9 cellular contexts compared by ENCODE assay signal in genomic region chr9:129570450-129571297, GRCh38. TPM values are rescaled to one million over a fixed set of nuclear protein-coding genes. Genes with fewer than 3 reads are reported as not detected.
DNase-seq lines count a peak whose midpoint lies in the region; ATAC-seq and TF ChIP-seq lines count a peak whose summit lies in the region.
"Had no signal": no experiment of that assay in that cellular context is flagged by ENCODE, and none has a peak within 500 bp of the region (broad histone marks: within the 10 kb centered on the region; RNA-seq: fewer than 3 reads in every experiment).

No MANE protein-coding gene starts in this region.

- H2BK5ac ChIP-seq in mesendoderm (ENCODE audit: low read length): peak overlapping the region; percentile 86

- peak overlapping the region; percentile 69 for H2BK120ac ChIP-seq in mesendoderm (ENCODE audit: low read depth, low read length)

- H3K4me1 ChIP-seq in DND-41 (ENCODE audit: insufficient read depth, low read length) (no peaks in the 10 kb centered on the region), mesendoderm (ENCODE audit: control insufficient read depth, low read depth, low read length) (peaks cover 5% of the 10 kb centered on the region)

- no peaks in the 10 kb centered on the region for H3K79me2 ChIP-seq in DND-41 (ENCODE audit: insufficient read depth, low read length)
- no peaks in the 10 kb centered on the region for H3K79me2 ChIP-seq in mesendoderm (ENCODE audit: control insufficient read depth, insufficient read depth, low read length)

- H4K8ac ChIP-seq in mesendoderm (ENCODE audit: low read depth, low read length): peak overlapping the region; percentile 41

- H3K4me2 ChIP-seq in DND-41 (ENCODE audit: insufficient read depth, low read length): no peak overlapping the region
- H3K4me2 ChIP-seq in mesendoderm (ENCODE audit: low read length): no peak overlapping the region

- H3K27me3 ChIP-seq in DND-41 (ENCODE audit: insufficient read depth, low read length, poor library complexity) (no peaks in the 10 kb centered on the region), mesendoderm (ENCODE audit: insufficient read depth, low read length, poor library complexity) (no peaks in the 10 kb centered on the region)

- DNase-seq in DND-41 (peak; percentile 11), M059J (ENCODE audit: low read depth) (peak; percentile 98), choroid plexus epithelial cell (ENCODE audit: low read depth) (peak; percentile 89), mesendoderm (peak; percentile 90), SW 1271 (lab: John Stamatoyannopoulos, UW) (no peak)

- H4K5ac ChIP-seq in mesendoderm (ENCODE audit: low read length): no peak overlapping the region

- H3K9me3 ChIP-seq in DND-41 (ENCODE audit: insufficient read depth, low read length, severe bottlenecking): no peaks in the 10 kb centered on the region

- peak overlapping the region; percentile 84 for H3K56ac ChIP-seq in mesendoderm (ENCODE audit: low read length)

- H4K20me1 ChIP-seq in DND-41 (ENCODE audit: insufficient read depth, low read length): no peaks in the 10 kb centered on the region

- H3K23ac ChIP-seq in mesendoderm (ENCODE audit: low read length): no peak overlapping the region

- H3K9ac ChIP-seq in DND-41 (ENCODE audit: low read depth, low read length): no peak overlapping the region
- H3K9ac ChIP-seq in mesendoderm (ENCODE audit: low read length): peak overlapping the region; percentile 32

- no peak overlapping the region for H3K27ac ChIP-seq in DND-41 (ENCODE audit: low read length)
- H3K27ac ChIP-seq in mesendoderm (ENCODE audit: low read depth, low read length): peak overlapping the region; percentile 32

- H3K18ac ChIP-seq in mesendoderm (ENCODE audit: low read length): peak overlapping the region; percentile 95

- no peak overlapping the region for H3K4me3 ChIP-seq in DND-41 (ENCODE audit: low read depth in 1 of 2, low read length in 2 of 2)
- H3K4me3 ChIP-seq in choroid plexus epithelial cell (ENCODE audit: low read depth, low read length): no peak overlapping the region
- H3K4me3 ChIP-seq in mesendoderm (ENCODE audit: low read length): no peak overlapping the region

- no peak overlapping the region for H2BK15ac ChIP-seq in mesendoderm (replicated peaks; ENCODE audit: low read depth)

- ATAC-seq in DND-41 (ENCODE audit: insufficient read depth, low read depth): no peak
- no peak for ATAC-seq in GM18868 (IDR thresholded peaks at IDR 0.05; ENCODE audit: unreplicated experiment)
- ATAC-seq in GM21825 (IDR thresholded peaks at IDR 0.05; ENCODE audit: unreplicated experiment): no peak
- ATAC-seq in HG02588 (IDR thresholded peaks at IDR 0.05; ENCODE audit: unreplicated experiment): no peak

- peak overlapping the region; percentile 92 for H3K4ac ChIP-seq in mesendoderm (ENCODE audit: low read depth, low read length)

- H2AK5ac ChIP-seq in mesendoderm (ENCODE audit: low read length): peak overlapping the region; percentile 91

- no CpG with 5 or more reads among the region's 14 CpGs for WGBS in mesendoderm (ENCODE audit: extremely low coverage, insufficient coverage, low lambda C conversion rate)

- no peaks in the 10 kb centered on the region for H3K36me3 ChIP-seq in DND-41 (ENCODE audit: insufficient read depth, low read length)
- H3K36me3 ChIP-seq in mesendoderm (ENCODE audit: control insufficient read depth, insufficient read depth, low read length): no peaks in the 10 kb centered on the region

- H3K79me1 ChIP-seq in mesendoderm (ENCODE audit: low read length): no peaks in the 10 kb centered on the region

- no peak overlapping the region for H2AFZ ChIP-seq in DND-41 (ENCODE audit: low read depth, low read length)

- no peak for TF ChIP-seq CTCF in DND-41 (IDR thresholded peaks at IDR 0.05; ENCODE audit: borderline replicate concordance, extremely low read depth, low read length, poor library complexity, severe bottlenecking)
- no peak for TF ChIP-seq CTCF in choroid plexus epithelial cell (conservative IDR thresholded peaks at IDR 0.05; ENCODE audit: low read depth, low read length)

RNA-seq across cellular contexts. Expression of gene C9orf50, which starts 50.2 kb away (rescaled TPM):
- total RNA-seq in M059J (2014; rRNA removed; shearing (Covaris generic)): 0.10 TPM in 1 of 2 replicates, not detected in the other
- polyA plus RNA-seq in mesendoderm (2013, experiment 1 of 2): not detected
- not detected for polyA plus RNA-seq in mesendoderm (2013, experiment 2 of 2)
- total RNA-seq: SK-MEL-5 had no signal

RNA-seq across cellular contexts. Expression of gene NTMT1, which starts 55.3 kb away (rescaled TPM):
- 77.0 and 79.5 TPM in 2 replicates for total RNA-seq in M059J (2014; rRNA removed; shearing (Covaris generic))
- polyA plus RNA-seq in mesendoderm (2013, experiment 1 of 2): 42.0 TPM
- polyA plus RNA-seq in mesendoderm (2013, experiment 2 of 2): 43.1 TPM

Comparison
In these comparisons a context has a peak if more than half of its experiments do, and no peak if none do; other contexts are left out.
1. DNase-seq: peak in DND-41 (single experiment), M059J (single experiment), choroid plexus epithelial cell (single experiment) and mesendoderm (single experiment); none in SW 1271 (0 of 2).